Comparison of ENCODE assay signal across 1 cellular context in genomic region chr7:43148161-43148731, GRCh38.
A peak's percentile ranks its signal among the peaks of the same experiment; 100 is the strongest.
TF ChIP-seq lines count a peak whose summit lies in the region.

No MANE protein-coding gene starts in this region.

TF ChIP-seq in HCT116, 20 proteins besides CTCF, POLR2A, EP300 and RAD21 (continued from another document):
- TF ChIP-seq, protein P1, sequence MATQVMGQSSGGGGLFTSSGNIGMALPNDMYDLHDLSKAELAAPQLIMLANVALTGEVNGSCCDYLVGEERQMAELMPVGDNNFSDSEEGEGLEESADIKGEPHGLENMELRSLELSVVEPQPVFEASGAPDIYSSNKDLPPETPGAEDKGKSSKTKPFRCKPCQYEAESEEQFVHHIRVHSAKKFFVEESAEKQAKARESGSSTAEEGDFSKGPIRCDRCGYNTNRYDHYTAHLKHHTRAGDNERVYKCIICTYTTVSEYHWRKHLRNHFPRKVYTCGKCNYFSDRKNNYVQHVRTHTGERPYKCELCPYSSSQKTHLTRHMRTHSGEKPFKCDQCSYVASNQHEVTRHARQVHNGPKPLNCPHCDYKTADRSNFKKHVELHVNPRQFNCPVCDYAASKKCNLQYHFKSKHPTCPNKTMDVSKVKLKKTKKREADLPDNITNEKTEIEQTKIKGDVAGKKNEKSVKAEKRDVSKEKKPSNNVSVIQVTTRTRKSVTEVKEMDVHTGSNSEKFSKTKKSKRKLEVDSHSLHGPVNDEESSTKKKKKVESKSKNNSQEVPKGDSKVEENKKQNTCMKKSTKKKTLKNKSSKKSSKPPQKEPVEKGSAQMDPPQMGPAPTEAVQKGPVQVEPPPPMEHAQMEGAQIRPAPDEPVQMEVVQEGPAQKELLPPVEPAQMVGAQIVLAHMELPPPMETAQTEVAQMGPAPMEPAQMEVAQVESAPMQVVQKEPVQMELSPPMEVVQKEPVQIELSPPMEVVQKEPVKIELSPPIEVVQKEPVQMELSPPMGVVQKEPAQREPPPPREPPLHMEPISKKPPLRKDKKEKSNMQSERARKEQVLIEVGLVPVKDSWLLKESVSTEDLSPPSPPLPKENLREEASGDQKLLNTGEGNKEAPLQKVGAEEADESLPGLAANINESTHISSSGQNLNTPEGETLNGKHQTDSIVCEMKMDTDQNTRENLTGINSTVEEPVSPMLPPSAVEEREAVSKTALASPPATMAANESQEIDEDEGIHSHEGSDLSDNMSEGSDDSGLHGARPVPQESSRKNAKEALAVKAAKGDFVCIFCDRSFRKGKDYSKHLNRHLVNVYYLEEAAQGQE (IDR thresholded peaks at IDR 0.05; ENCODE audit: low read depth): no peak
- TF ChIP-seq CEBPB (IDR thresholded peaks at IDR 0.05; ENCODE audit: low read depth): no peak
- TF ChIP-seq, protein P2, sequence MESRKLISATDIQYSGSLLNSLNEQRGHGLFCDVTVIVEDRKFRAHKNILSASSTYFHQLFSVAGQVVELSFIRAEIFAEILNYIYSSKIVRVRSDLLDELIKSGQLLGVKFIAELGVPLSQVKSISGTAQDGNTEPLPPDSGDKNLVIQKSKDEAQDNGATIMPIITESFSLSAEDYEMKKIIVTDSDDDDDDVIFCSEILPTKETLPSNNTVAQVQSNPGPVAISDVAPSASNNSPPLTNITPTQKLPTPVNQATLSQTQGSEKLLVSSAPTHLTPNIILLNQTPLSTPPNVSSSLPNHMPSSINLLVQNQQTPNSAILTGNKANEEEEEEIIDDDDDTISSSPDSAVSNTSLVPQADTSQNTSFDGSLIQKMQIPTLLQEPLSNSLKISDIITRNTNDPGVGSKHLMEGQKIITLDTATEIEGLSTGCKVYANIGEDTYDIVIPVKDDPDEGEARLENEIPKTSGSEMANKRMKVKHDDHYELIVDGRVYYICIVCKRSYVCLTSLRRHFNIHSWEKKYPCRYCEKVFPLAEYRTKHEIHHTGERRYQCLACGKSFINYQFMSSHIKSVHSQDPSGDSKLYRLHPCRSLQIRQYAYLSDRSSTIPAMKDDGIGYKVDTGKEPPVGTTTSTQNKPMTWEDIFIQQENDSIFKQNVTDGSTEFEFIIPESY (IDR thresholded peaks at IDR 0.05; ENCODE audit: extremely low read depth, insufficient replicate concordance, low read length): no peak
- TF ChIP-seq EZH2 (IDR thresholded peaks at IDR 0.05): no peak
- TF ChIP-seq, protein P3, sequence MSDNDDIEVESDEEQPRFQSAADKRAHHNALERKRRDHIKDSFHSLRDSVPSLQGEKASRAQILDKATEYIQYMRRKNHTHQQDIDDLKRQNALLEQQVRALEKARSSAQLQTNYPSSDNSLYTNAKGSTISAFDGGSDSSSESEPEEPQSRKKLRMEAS (IDR thresholded peaks at IDR 0.05): peak; percentile 71
